Comparison of ENCODE assay signal across 24 cellular contexts in the genomic region with DNA sequence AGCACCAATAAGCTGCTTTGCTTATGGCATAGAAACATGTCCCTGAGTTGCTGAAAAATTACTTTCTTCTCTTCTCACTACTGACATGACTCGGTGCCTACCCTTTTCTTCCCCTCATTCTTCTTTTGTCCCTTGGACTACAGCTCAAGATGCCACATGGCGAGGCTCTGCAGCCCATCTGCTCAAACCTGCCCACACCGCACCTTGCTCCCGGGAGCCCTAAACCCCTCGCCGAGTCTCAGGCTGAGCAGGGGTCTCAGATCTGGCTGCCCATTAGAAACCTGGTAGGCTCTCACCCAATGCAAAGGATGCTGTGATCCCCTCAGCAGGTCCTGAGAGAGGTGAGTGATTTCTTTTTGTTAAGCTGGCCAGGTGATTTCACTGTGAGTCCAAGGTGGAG.
A peak's percentile ranks its signal among the peaks of the same experiment; 100 is the strongest.
DNase-seq lines count a peak whose midpoint lies in the region; ATAC-seq, FAIRE-seq and TF ChIP-seq lines count a peak whose summit lies in the region.
"Had no signal": no experiment of that assay in that cellular context is flagged by ENCODE, and none has a peak within 500 bp of the region (broad histone marks: within the 10 kb centered on the region; RNA-seq: fewer than 3 reads in every experiment).

No MANE protein-coding gene starts in this region.

- WGBS in spleen, 5 donors: 79 to 91% (median 88%) methylated on average over 6 of the region's 6 CpGs

- H3K4me3 ChIP-seq in right atrium auricular region (no peak overlapping the region), spleen (no peak overlapping the region)
- H3K4me3 ChIP-seq: A549; BLaER1 treated with 17β-estradiol and CSF1 and Interleukin-3, amounts not matched to agents 10 nM and 100 nM had no signal

- TF ChIP-seq CTCF in right atrium auricular region (IDR thresholded peaks at IDR 0.05) (no peak), chondrocyte (IDR thresholded peaks at IDR 0.05) (no peak), spleen (IDR thresholded peaks at IDR 0.05 in 8 of 11, conservative IDR thresholded peaks at IDR 0.05 in 3 of 11) (no peak)

- H3K4me1 Mint-ChIP-seq in chondrocyte (ENCODE audit: low read depth): no peaks in the 10 kb centered on the region
- H3K4me1 Mint-ChIP-seq: B cell had no signal

- FAIRE-seq in RCC 7860 (lab: Jason Lieb, UNC): no peak
- FAIRE-seq: A549, D721Med, G401.6, GM12891, GM19239 had no signal

- no peak for ATAC-seq in sciatic nerve
- ATAC-seq: A549; CD8-positive, alpha-beta T cell had no signal

- no peak for TF ChIP-seq POLR2A in spleen (IDR thresholded peaks at IDR 0.05)

- H3K27ac Mint-ChIP-seq in chondrocyte (ENCODE audit: unreplicated experiment): no peak overlapping the region
- H3K27ac Mint-ChIP-seq: B cell; CD4-positive, alpha-beta T cell; CD8-positive, alpha-beta T cell had no signal

- peaks cover 10% of the 10 kb centered on the region for H3K9me3 Mint-ChIP-seq in chondrocyte (ENCODE audit: low read depth)
- H3K9me3 Mint-ChIP-seq: CD8-positive, alpha-beta T cell had no signal

- DNase-seq in cardiac septum (ENCODE audit: low spot score) (peak; percentile 38), right atrium auricular region (ENCODE audit: low spot score) (no peak), chondrocyte (ENCODE audit: low spot score) (peak; percentile 68), sciatic nerve (ENCODE audit: low spot score) (peak; percentile 12), spleen (peak; percentile 40), RCC 7860 (ENCODE audit: low spot score) (no peak), putamen (ENCODE audit: low spot score) (no peak), NCI-H2171 (lab: John Stamatoyannopoulos, UW) (no peak)
- DNase-seq: AML-193; Caco-2; Calu3; CD4-positive, alpha-beta T cell; CD8-positive, alpha-beta T cell; DMS79 treated with DMSO at 0.1 percent for 48 hours; GF-D8 had no signal

- H3K36me3 ChIP-seq in right atrium auricular region (no peaks in the 10 kb centered on the region), spleen (no peaks in the 10 kb centered on the region)
- H3K36me3 ChIP-seq: BLaER1 treated with 17β-estradiol and CSF1 and Interleukin-3, amounts not matched to agents 10 nM and 100 nM had no signal

- H3K27me3 Mint-ChIP-seq in chondrocyte (ENCODE audit: low read depth): peaks cover 2% of the 10 kb centered on the region
- H3K27me3 Mint-ChIP-seq: B cell; CD4-positive, alpha-beta T cell had no signal

- H3K4me1 ChIP-seq in right atrium auricular region: no peaks in the 10 kb centered on the region
- H3K4me1 ChIP-seq in spleen: no peaks in the 10 kb centered on the region
- H3K4me1 ChIP-seq: A549; BLaER1 treated with 17β-estradiol and CSF1 and Interleukin-3, amounts not matched to agents 10 nM and 100 nM; Caco-2 had no signal

- no peaks in the 10 kb centered on the region for H3K36me3 Mint-ChIP-seq in chondrocyte (ENCODE audit: low read depth)
- H3K36me3 Mint-ChIP-seq: CD8-positive, alpha-beta T cell had no signal

- H3K27me3 ChIP-seq in right atrium auricular region: no peaks in the 10 kb centered on the region
- H3K27me3 ChIP-seq in spleen (replicated peaks in 1 of 7): no peaks in the 10 kb centered on the region
- H3K27me3 ChIP-seq: BLaER1 treated with 17β-estradiol and CSF1 and Interleukin-3, amounts not matched to agents 10 nM and 100 nM had no signal

- H3K27ac ChIP-seq in right atrium auricular region: no peak overlapping the region
- H3K27ac ChIP-seq in spleen: no peak overlapping the region
- H3K27ac ChIP-seq: 22Rv1; A549; BLaER1 treated with 17β-estradiol and CSF1 and Interleukin-3, amounts not matched to agents 10 nM and 100 nM; C4-2B had no signal

- H3K9me3 ChIP-seq in right atrium auricular region (no peaks in the 10 kb centered on the region), spleen (peaks cover 0 to 14% (median 0%) of the 10 kb centered on the region in 8 donors)
- H3K9me3 ChIP-seq: A549, Caco-2 had no signal

- no peak overlapping the region for H3K4me3 Mint-ChIP-seq in chondrocyte (ENCODE audit: unreplicated experiment)
- H3K4me3 Mint-ChIP-seq: B cell; CD4-positive, alpha-beta T cell; CD8-positive, alpha-beta T cell had no signal

- intact Hi-C loops in cardiac septum (cut with DNase I): no loop called here
- intact Hi-C loops in sciatic nerve (cut with DNase I): no loop called here
- intact Hi-C loops in spleen (cut with DNase I; ENCODE audit: low total_unique reads): no loop called here

Comparison
In these comparisons a context has a peak if more than half of its experiments do, and no peak if none do; other contexts are left out.
1. DNase-seq: peak in cardiac septum (single experiment), chondrocyte (single experiment), sciatic nerve (single experiment) and spleen (single experiment); none in right atrium auricular region (single experiment), RCC 7860 (single experiment), putamen (single experiment) and NCI-H2171 (single experiment).